In the genomic region with DNA sequence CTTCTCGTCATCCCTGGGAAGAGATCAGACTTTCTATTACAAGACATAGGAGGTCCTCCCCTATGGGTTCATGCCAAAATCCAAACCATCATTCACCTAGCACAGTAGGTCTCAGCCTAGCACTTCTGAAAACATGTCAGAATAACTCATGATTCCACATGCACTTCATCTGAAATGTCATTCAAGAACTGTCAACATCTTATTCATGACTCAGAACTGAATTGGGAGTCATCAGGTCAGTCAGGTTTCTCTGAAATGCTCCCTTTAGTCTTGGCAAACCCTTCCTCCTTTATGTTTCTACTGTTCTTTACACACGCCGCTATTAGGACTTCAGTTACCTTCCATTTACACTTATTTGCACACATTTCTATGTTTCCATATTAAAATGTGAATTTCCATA, we compare ENCODE assay signal across 12 cellular contexts.
DNase-seq lines count a peak whose midpoint lies in the region; ATAC-seq and TF ChIP-seq lines count a peak whose summit lies in the region.
"Had no signal": no experiment of that assay in that cellular context is flagged by ENCODE, and none has a peak within 500 bp of the region (broad histone marks: within the 10 kb centered on the region; RNA-seq: fewer than 3 reads in every experiment).

No MANE protein-coding gene starts in this region.

- peak overlapping the region; percentile 32 to 93 (median 86) for H3K27ac Mint-ChIP-seq in CD4-positive, alpha-beta memory T cell
- H3K27ac Mint-ChIP-seq in activated CD4-positive, alpha-beta memory T cell treated with anti-CD3 and anti-CD28 coated beads, Interleukin-2, amount 10 ng/mL, durations not matched to agents 7 days and 5 days = peak overlapping the region; percentile 99

- TF ChIP-seq EP300 in upper lobe of left lung (IDR thresholded peaks at IDR 0.05) = no peak

- H3K9me3 ChIP-seq in CD4-positive, alpha-beta memory T cell (ENCODE audit: control insufficient read depth in 1 of 2, low read length in 2 of 2) = no peaks in the 10 kb centered on the region
- H3K9me3 ChIP-seq in upper lobe of left lung = peaks cover 0 to 7% (median 3%) of the 10 kb centered on the region in 4 donors
- H3K9me3 ChIP-seq in right cardiac atrium (ENCODE audit: control insufficient read depth, low read length) = no peaks in the 10 kb centered on the region
- H3K9me3 ChIP-seq in PC-9 (ENCODE audit: insufficient read depth, low read depth) = no peaks in the 10 kb centered on the region

- peaks cover 56% of the 10 kb centered on the region for H3K4me1 ChIP-seq in CD4-positive, alpha-beta memory T cell (ENCODE audit: insufficient read depth, low read length)
- H3K4me1 ChIP-seq in upper lobe of left lung (peaks cover 10 to 18% (median 14%) of the 10 kb centered on the region in 4 donors), right cardiac atrium (ENCODE audit: control insufficient read depth, insufficient read depth, low read length) (no peaks in the 10 kb centered on the region), PC-9 (replicated peaks; ENCODE audit: insufficient read depth) (no peaks in the 10 kb centered on the region)

- H3K4me3 Mint-ChIP-seq in CD4-positive, alpha-beta memory T cell = peak overlapping the region in 6 of 8 donors; percentile 14 to 84 (median 69)
- peak overlapping the region; percentile 30 for H3K4me3 Mint-ChIP-seq in activated CD4-positive, alpha-beta memory T cell treated with anti-CD3 and anti-CD28 coated beads, Interleukin-2, amount 10 ng/mL, durations not matched to agents 7 days and 5 days

- peaks cover 49 to 50% of the 10 kb centered on the region in 2 donors for H3K36me3 Mint-ChIP-seq in CD4-positive, alpha-beta memory T cell
- H3K36me3 Mint-ChIP-seq in activated CD4-positive, alpha-beta memory T cell treated with anti-CD3 and anti-CD28 coated beads, Interleukin-2, amount 10 ng/mL, durations not matched to agents 7 days and 5 days (ENCODE audit: low read depth) = peaks cover 89% of the 10 kb centered on the region

- DNase-seq in CD4-positive, alpha-beta memory T cell = no peak
- DNase-seq in HCEC 1CT (peak; percentile 41), glomerular visceral epithelial cell (ENCODE audit: extremely low spot score) (peak; percentile 31), upper lobe of left lung (no peak), right cardiac atrium (no peak), PC-9 (no peak)
- peak; percentile 18 for DNase-seq in activated CD4-positive, alpha-beta memory T cell treated with anti-CD3 and anti-CD28 coated beads, Interleukin-2, amount 10 ng/mL, durations not matched to agents 7 days and 5 days
- DNase-seq: immature natural killer cell, NCI-H2029, substantia nigra had no signal

- 86 to 90% methylated on average over 3 of the region's 3 CpGs for WGBS in upper lobe of left lung, 2 donors
- 96% methylated on average over 3 of the region's 3 CpGs for WGBS in right cardiac atrium

- H3K4me1 Mint-ChIP-seq in CD4-positive, alpha-beta memory T cell = peaks cover 39 to 63% (median 51%) of the 10 kb centered on the region in 4 donors
- H3K4me1 Mint-ChIP-seq in activated CD4-positive, alpha-beta memory T cell treated with anti-CD3 and anti-CD28 coated beads, Interleukin-2, amount 10 ng/mL, durations not matched to agents 7 days and 5 days = peaks cover 66% of the 10 kb centered on the region

- H3K4me3 ChIP-seq in CD4-positive, alpha-beta memory T cell (ENCODE audit: low read length in 2 of 2) = no peak overlapping the region
- H3K4me3 ChIP-seq in upper lobe of left lung (no peak overlapping the region), right cardiac atrium (ENCODE audit: low read length) (no peak overlapping the region), PC-9 (no peak overlapping the region)
- H3K4me3 ChIP-seq: esophagus muscularis mucosa had no signal

- H3K79me2 ChIP-seq in PC-9 (ENCODE audit: low read depth) = no peaks in the 10 kb centered on the region

- TF ChIP-seq POLR2A in upper lobe of left lung (IDR thresholded peaks at IDR 0.05) = no peak

- no TSS peak for BruUV-seq in PC-9 (replicated peaks; lab: Mats Ljungman, UMichigan)

- H3K4me2 ChIP-seq in PC-9 = no peak overlapping the region; the same call in 1 of the 2 replicates

- intact Hi-C loops in CD4-positive, alpha-beta memory T cell (cut with micrococcal nuclease) = loop anchor here (2.0 to 5.0 kb wide), 3 partner anchors 51 to 176 kb away; partner anchors contain the start of gene ANTXR2
- intact Hi-C loops in right cardiac atrium (cut with DNase I) = no loop called here
- intact Hi-C loops in PC-9 (cut with micrococcal nuclease; ENCODE audit: unreplicated experiment) = no loop called here

- no peaks in the 10 kb centered on the region for H4K20me1 ChIP-seq in PC-9 (ENCODE audit: insufficient read depth)

- CTCF ChIA-PET in CD4-positive, alpha-beta memory T cell (lab: Charles Lee; ENCODE audit: partially characterized antibody) = no interaction called here
- CTCF ChIA-PET in activated CD4-positive, alpha-beta memory T cell treated with anti-CD3 and anti-CD28 coated beads, Interleukin-2, amount 10 ng/mL, durations not matched to agents 7 days and 5 days (lab: Charles Lee) = no interaction called here
- CTCF ChIA-PET in PC-9 (lab: Charles Lee) = no interaction called here

- ATAC-seq in HG03354 (IDR thresholded peaks at IDR 0.05; ENCODE audit: poor library complexity, severe bottlenecking, unreplicated experiment) (no peak), upper lobe of left lung (ENCODE audit: low FRiP score in 2 of 2) (no peak), right cardiac atrium (no peak)

- no peak overlapping the region for H2AFZ ChIP-seq in PC-9

- H3K27ac ChIP-seq in CD4-positive, alpha-beta memory T cell (ENCODE audit: low read depth, low read length) = no peak overlapping the region
- H3K27ac ChIP-seq in upper lobe of left lung (no peak overlapping the region), right cardiac atrium (ENCODE audit: low read length) (no peak overlapping the region), PC-9 (no peak overlapping the region)

- H3K27me3 Mint-ChIP-seq in CD4-positive, alpha-beta memory T cell = no peaks in the 10 kb centered on the region
- H3K27me3 Mint-ChIP-seq in activated CD4-positive, alpha-beta memory T cell treated with anti-CD3 and anti-CD28 coated beads, Interleukin-2, amount 10 ng/mL, durations not matched to agents 7 days and 5 days = no peaks in the 10 kb centered on the region

- TF ChIP-seq CTCF in upper lobe of left lung (IDR thresholded peaks at IDR 0.05) (no peak), PC-9 (conservative IDR thresholded peaks at IDR 0.05) (no peak)

- POLR2A ChIA-PET in CD4-positive, alpha-beta memory T cell (lab: Charles Lee; ENCODE audit: partially characterized antibody) = no interaction called here
- POLR2A ChIA-PET in activated CD4-positive, alpha-beta memory T cell treated with anti-CD3 and anti-CD28 coated beads, Interleukin-2, amount 10 ng/mL, durations not matched to agents 7 days and 5 days (lab: Charles Lee) = interaction anchor here (1.0 to 2.2 kb wide), 2 partner anchors 12 to 67 kb away, joined by 6 to 12 read pairs; partner anchors contain the start of gene ANTXR2
- POLR2A ChIA-PET in PC-9 (lab: Charles Lee; ENCODE audit: unreplicated experiment) = no interaction called here

- peaks cover 4 to 16% (median 8%) of the 10 kb centered on the region in 8 donors for H3K9me3 Mint-ChIP-seq in CD4-positive, alpha-beta memory T cell
- peaks cover 23% of the 10 kb centered on the region for H3K9me3 Mint-ChIP-seq in activated CD4-positive, alpha-beta memory T cell treated with anti-CD3 and anti-CD28 coated beads, Interleukin-2, amount 10 ng/mL, durations not matched to agents 7 days and 5 days

- no peaks in the 10 kb centered on the region for H3K36me3 ChIP-seq in CD4-positive, alpha-beta memory T cell (ENCODE audit: insufficient read depth, low read length)
- H3K36me3 ChIP-seq in upper lobe of left lung (peaks cover 0 to 4% (median 0%) of the 10 kb centered on the region in 4 donors), PC-9 (ENCODE audit: low read depth) (no peaks in the 10 kb centered on the region)

- H3F3A ChIP-seq in PC-9 (ENCODE audit: insufficient read depth, low read depth) = no peaks in the 10 kb centered on the region

- H3K9me2 ChIP-seq in PC-9 (ENCODE audit: insufficient read depth) = no peaks in the 10 kb centered on the region

- H3K27me3 ChIP-seq in CD4-positive, alpha-beta memory T cell (ENCODE audit: insufficient read depth, low read length) = no peaks in the 10 kb centered on the region
- H3K27me3 ChIP-seq in upper lobe of left lung (no peaks in the 10 kb centered on the region), right cardiac atrium (ENCODE audit: control insufficient read depth, insufficient read depth) (no peaks in the 10 kb centered on the region), PC-9 (ENCODE audit: insufficient read depth, low read depth) (no peaks in the 10 kb centered on the region)
- H3K27me3 ChIP-seq: esophagus muscularis mucosa had no signal

Comparison
In these comparisons a context has a peak if more than half of its experiments do, and no peak if none do; other contexts are left out.
1. DNase-seq: peak in HCEC 1CT (single experiment), activated CD4-positive, alpha-beta memory T cell treated with anti-CD3 and anti-CD28 coated beads, Interleukin-2, amount 10 ng/mL, durations not matched to agents 7 days and 5 days (single experiment) and glomerular visceral epithelial cell (single experiment); none in CD4-positive, alpha-beta memory T cell (0 of 5), upper lobe of left lung (0 of 2), right cardiac atrium (0 of 3) and PC-9 (0 of 2).